Comparison of ENCODE assay signal across 9 cellular contexts in the genomic region with DNA sequence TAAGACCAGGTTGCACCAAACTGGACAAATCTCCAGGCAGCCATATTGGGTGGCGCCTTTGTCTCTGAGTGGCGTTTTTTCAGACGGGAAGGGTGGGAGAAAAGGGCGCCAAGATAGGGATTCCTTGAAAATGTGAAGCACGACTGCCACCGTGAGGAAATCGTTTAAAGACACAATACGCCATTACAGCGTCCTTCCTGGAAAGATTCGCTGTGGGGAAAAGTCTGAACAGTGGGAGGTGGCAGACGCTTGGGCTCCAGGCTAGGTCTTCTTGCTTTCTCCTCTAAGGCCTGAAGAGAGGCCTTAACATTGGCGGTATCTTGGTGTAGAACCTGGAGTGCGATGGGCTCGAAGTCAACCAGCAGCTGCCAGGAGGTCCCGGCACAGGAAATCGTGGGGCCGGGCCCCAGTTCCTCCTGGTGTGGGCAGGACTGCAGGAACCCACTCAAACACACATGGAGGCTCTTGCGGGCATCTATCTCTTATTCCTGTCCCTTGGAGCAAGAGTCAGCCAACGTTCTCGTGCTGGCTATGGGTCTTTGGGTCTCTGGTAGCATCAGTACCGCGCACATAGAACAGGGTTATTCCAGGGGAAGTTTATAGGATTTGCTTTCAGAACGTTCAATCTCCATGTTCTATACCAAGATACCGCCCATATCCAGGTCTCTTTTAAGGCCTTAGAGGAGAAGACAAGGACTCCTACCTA.
DNase-seq lines count a peak whose midpoint lies in the region; ATAC-seq and TF ChIP-seq lines count a peak whose summit lies in the region.
"Had no signal": no experiment of that assay in that cellular context is flagged by ENCODE, and none has a peak within 500 bp of the region (broad histone marks: within the 10 kb centered on the region; RNA-seq: fewer than 3 reads in every experiment).

No MANE protein-coding gene starts in this region.

- no peaks in the 10 kb centered on the region for H3K9me3 Mint-ChIP-seq in stimulated activated naive B cell treated with anti-CD40 and anti-IgM and Interleukin-4, amounts not matched to agents 10 μg/mL and 1 μg/mL and 100 μg/mL, for 72 hours

- peak overlapping the region in 1 of 2 donors; percentile 84 for H3K4me3 Mint-ChIP-seq in stimulated activated naive B cell treated with anti-CD40 and anti-IgM and Interleukin-4, amounts not matched to agents 10 μg/mL and 1 μg/mL and 100 μg/mL, for 72 hours
- H3K4me3 Mint-ChIP-seq: dendritic cell treated with granulocyte-macrophage colony-stimulating factor and Interleukin-4, amounts not matched to agents 40 ng/mL and 50 ng/mL, for 4 days had no signal

- ATAC-seq in stimulated activated naive B cell treated with anti-CD40 and anti-IgM and Interleukin-4, amounts not matched to agents 10 μg/mL and 1 μg/mL and 100 μg/mL, for 72 hours (replicated peaks) = peak in 1 of 2 donors; percentile 78

- peak overlapping the region; percentile 60 for H3K4me3 ChIP-seq in coronary artery

- peaks cover 17 to 20% of the 10 kb centered on the region in 2 donors for H3K36me3 Mint-ChIP-seq in stimulated activated naive B cell treated with anti-CD40 and anti-IgM and Interleukin-4, amounts not matched to agents 10 μg/mL and 1 μg/mL and 100 μg/mL, for 72 hours

- no peaks in the 10 kb centered on the region for H3K4me1 Mint-ChIP-seq in stimulated activated naive B cell treated with anti-CD40 and anti-IgM and Interleukin-4, amounts not matched to agents 10 μg/mL and 1 μg/mL and 100 μg/mL, for 72 hours

- peak overlapping the region; percentile 91 for H3K27ac Mint-ChIP-seq in stimulated activated naive B cell treated with anti-CD40 and anti-IgM and Interleukin-4, amounts not matched to agents 10 μg/mL and 1 μg/mL and 100 μg/mL, for 72 hours
- H3K27ac Mint-ChIP-seq: dendritic cell treated with granulocyte-macrophage colony-stimulating factor and Interleukin-4, amounts not matched to agents 40 ng/mL and 50 ng/mL, for 4 days had no signal

- H3K27me3 Mint-ChIP-seq in stimulated activated naive B cell treated with anti-CD40 and anti-IgM and Interleukin-4, amounts not matched to agents 10 μg/mL and 1 μg/mL and 100 μg/mL, for 72 hours = no peaks in the 10 kb centered on the region
- H3K27me3 Mint-ChIP-seq: dendritic cell treated with granulocyte-macrophage colony-stimulating factor and Interleukin-4, amounts not matched to agents 40 ng/mL and 50 ng/mL, for 4 days had no signal

- no peak for TF ChIP-seq CTCF in coronary artery (IDR thresholded peaks at IDR 0.05)

- H3K27ac ChIP-seq in coronary artery = peak overlapping the region; percentile 62 to 82

- peak; percentile 9 for DNase-seq in NCI-H1694 (lab: John Stamatoyannopoulos, UW)
- no peak for DNase-seq in NCI-H1694 treated with DMSO at 0.1 percent for 48 hours (lab: John Stamatoyannopoulos, UW)
- DNase-seq in NCI-H187 treated with DMSO at 0.1 percent for 48 hours (lab: John Stamatoyannopoulos, UW) = peak; percentile 64
- DNase-seq in coronary artery (ENCODE audit: low spot score) = peak; percentile 87
- DNase-seq in stimulated activated naive B cell treated with anti-CD40 and anti-IgM and Interleukin-4, amounts not matched to agents 10 μg/mL and 1 μg/mL and 100 μg/mL, for 72 hours = peak; percentile 68
- DNase-seq in NCI-H2171 treated with DMSO at 0.1 percent for 48 hours (lab: John Stamatoyannopoulos, UW) = no peak
- no peak for DNase-seq in NCI-H1092 treated with DMSO at 0.1 percent for 48 hours (lab: John Stamatoyannopoulos, UW)
- DNase-seq in GOT3 (lab: John Stamatoyannopoulos, UW) = no peak

Comparison
In these comparisons a context has a peak if more than half of its experiments do, and no peak if none do; other contexts are left out.
1. DNase-seq: peak in NCI-H1694 (single experiment), NCI-H187 treated with DMSO at 0.1 percent for 48 hours (single experiment), coronary artery (single experiment) and stimulated activated naive B cell treated with anti-CD40 and anti-IgM and Interleukin-4, amounts not matched to agents 10 μg/mL and 1 μg/mL and 100 μg/mL, for 72 hours (single experiment); none in NCI-H1694 treated with DMSO at 0.1 percent for 48 hours (single experiment), NCI-H2171 treated with DMSO at 0.1 percent for 48 hours (single experiment), NCI-H1092 treated with DMSO at 0.1 percent for 48 hours (single experiment) and GOT3 (single experiment).